ENCODE assay signal across 26 cellular contexts in genomic region chr15:43988900-43989299, GRCh38.
"Had no signal": no experiment of that assay in that cellular context is flagged by ENCODE, and none has a peak within 500 bp of the region (broad histone marks: within the 10 kb centered on the region; RNA-seq: fewer than 3 reads in every experiment).

No MANE protein-coding gene starts in this region.

- FAIRE-seq: endometrium, islet of Langerhans, keratinocyte had no signal

- H3K4me1 Mint-ChIP-seq: endodermal cell had no signal

- H3K4me3 ChIP-seq: colonic mucosa, esophagus squamous epithelium, gastrocnemius medialis, heart right ventricle, left lung, lower lobe of right lung had no signal

- H3K27ac ChIP-seq: colonic mucosa, epithelial cell of prostate, esophagus squamous epithelium, gastrocnemius medialis, heart right ventricle, left lung, lower lobe of right lung had no signal

- H3K36me3 ChIP-seq: colonic mucosa, esophagus squamous epithelium, gastrocnemius medialis, heart right ventricle, left lung, lower lobe of right lung had no signal

- DNase-seq: colonic mucosa; cortex of kidney; effector CD8-positive, alpha-beta T cell; effector memory CD8-positive, alpha-beta T cell; endodermal cell; erythroblast; esophagus squamous epithelium; foreskin fibroblast; foreskin melanocyte; gastrocnemius medialis; glutamatergic neuron; head of caudate nucleus; heart right ventricle; hippocampal formation; left cardiac atrium; left lung; left ventricle myocardium superior; lower lobe of right lung; mesendoderm; midbrain had no signal

- H3K4me3 Mint-ChIP-seq: dendritic cell treated with granulocyte-macrophage colony-stimulating factor and Interleukin-4, amounts not matched to agents 40 ng/mL and 50 ng/mL, for 4 days; effector memory CD8-positive, alpha-beta T cell; endodermal cell had no signal

- H3K27ac Mint-ChIP-seq: dendritic cell treated with granulocyte-macrophage colony-stimulating factor and Interleukin-4, amounts not matched to agents 40 ng/mL and 50 ng/mL, for 4 days; effector memory CD8-positive, alpha-beta T cell; endodermal cell had no signal

- H3K9me3 Mint-ChIP-seq: dendritic cell treated with granulocyte-macrophage colony-stimulating factor and Interleukin-4, amounts not matched to agents 40 ng/mL and 50 ng/mL, for 4 days; effector memory CD8-positive, alpha-beta T cell; endodermal cell had no signal

- H3K4me1 ChIP-seq: colonic mucosa, esophagus squamous epithelium, gastrocnemius medialis, heart right ventricle, left lung, lower lobe of right lung had no signal

- ATAC-seq: effector memory CD8-positive, alpha-beta T cell; esophagus mucosa; gastrocnemius medialis; heart right ventricle; left cardiac atrium; left lung; left ventricle myocardium superior; lower lobe of right lung had no signal

- H3K27me3 ChIP-seq: colonic mucosa, esophagus squamous epithelium, gastrocnemius medialis, heart right ventricle, left lung had no signal

- H3K9me3 ChIP-seq: colonic mucosa, esophagus squamous epithelium, gastrocnemius medialis, heart right ventricle, left lung, lower lobe of right lung had no signal
